In the genomic region with DNA sequence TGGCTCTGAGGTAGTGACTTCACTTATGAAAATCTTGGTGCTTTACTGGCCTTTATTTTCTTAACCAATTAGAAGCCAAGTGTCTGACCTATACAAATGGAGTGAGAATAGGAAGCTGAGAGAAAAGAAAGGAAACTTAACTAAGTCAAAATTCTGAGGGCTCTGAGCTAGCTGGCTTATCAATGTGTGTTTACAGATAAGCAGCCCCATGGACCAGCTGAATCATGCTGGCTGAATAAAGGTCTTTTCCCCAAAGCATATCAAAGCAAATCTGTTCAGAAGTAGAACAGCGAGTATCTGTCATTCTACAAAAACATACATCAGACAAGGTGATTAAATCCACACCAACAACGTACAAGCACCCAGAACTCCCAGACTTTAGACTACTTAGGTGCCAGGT, we compare ENCODE assay signal across 1 cellular context.
TF ChIP-seq lines count a peak whose summit lies in the region.

No MANE protein-coding gene starts in this region.

TF ChIP-seq in GM23338, 12 proteins besides CTCF, POLR2A, EP300 and RAD21 (continued from another document):
- TF ChIP-seq ZNF114 (CRISPR knock-in tag; IDR thresholded peaks at IDR 0.05), result no peak
- TF ChIP-seq, protein P1, sequence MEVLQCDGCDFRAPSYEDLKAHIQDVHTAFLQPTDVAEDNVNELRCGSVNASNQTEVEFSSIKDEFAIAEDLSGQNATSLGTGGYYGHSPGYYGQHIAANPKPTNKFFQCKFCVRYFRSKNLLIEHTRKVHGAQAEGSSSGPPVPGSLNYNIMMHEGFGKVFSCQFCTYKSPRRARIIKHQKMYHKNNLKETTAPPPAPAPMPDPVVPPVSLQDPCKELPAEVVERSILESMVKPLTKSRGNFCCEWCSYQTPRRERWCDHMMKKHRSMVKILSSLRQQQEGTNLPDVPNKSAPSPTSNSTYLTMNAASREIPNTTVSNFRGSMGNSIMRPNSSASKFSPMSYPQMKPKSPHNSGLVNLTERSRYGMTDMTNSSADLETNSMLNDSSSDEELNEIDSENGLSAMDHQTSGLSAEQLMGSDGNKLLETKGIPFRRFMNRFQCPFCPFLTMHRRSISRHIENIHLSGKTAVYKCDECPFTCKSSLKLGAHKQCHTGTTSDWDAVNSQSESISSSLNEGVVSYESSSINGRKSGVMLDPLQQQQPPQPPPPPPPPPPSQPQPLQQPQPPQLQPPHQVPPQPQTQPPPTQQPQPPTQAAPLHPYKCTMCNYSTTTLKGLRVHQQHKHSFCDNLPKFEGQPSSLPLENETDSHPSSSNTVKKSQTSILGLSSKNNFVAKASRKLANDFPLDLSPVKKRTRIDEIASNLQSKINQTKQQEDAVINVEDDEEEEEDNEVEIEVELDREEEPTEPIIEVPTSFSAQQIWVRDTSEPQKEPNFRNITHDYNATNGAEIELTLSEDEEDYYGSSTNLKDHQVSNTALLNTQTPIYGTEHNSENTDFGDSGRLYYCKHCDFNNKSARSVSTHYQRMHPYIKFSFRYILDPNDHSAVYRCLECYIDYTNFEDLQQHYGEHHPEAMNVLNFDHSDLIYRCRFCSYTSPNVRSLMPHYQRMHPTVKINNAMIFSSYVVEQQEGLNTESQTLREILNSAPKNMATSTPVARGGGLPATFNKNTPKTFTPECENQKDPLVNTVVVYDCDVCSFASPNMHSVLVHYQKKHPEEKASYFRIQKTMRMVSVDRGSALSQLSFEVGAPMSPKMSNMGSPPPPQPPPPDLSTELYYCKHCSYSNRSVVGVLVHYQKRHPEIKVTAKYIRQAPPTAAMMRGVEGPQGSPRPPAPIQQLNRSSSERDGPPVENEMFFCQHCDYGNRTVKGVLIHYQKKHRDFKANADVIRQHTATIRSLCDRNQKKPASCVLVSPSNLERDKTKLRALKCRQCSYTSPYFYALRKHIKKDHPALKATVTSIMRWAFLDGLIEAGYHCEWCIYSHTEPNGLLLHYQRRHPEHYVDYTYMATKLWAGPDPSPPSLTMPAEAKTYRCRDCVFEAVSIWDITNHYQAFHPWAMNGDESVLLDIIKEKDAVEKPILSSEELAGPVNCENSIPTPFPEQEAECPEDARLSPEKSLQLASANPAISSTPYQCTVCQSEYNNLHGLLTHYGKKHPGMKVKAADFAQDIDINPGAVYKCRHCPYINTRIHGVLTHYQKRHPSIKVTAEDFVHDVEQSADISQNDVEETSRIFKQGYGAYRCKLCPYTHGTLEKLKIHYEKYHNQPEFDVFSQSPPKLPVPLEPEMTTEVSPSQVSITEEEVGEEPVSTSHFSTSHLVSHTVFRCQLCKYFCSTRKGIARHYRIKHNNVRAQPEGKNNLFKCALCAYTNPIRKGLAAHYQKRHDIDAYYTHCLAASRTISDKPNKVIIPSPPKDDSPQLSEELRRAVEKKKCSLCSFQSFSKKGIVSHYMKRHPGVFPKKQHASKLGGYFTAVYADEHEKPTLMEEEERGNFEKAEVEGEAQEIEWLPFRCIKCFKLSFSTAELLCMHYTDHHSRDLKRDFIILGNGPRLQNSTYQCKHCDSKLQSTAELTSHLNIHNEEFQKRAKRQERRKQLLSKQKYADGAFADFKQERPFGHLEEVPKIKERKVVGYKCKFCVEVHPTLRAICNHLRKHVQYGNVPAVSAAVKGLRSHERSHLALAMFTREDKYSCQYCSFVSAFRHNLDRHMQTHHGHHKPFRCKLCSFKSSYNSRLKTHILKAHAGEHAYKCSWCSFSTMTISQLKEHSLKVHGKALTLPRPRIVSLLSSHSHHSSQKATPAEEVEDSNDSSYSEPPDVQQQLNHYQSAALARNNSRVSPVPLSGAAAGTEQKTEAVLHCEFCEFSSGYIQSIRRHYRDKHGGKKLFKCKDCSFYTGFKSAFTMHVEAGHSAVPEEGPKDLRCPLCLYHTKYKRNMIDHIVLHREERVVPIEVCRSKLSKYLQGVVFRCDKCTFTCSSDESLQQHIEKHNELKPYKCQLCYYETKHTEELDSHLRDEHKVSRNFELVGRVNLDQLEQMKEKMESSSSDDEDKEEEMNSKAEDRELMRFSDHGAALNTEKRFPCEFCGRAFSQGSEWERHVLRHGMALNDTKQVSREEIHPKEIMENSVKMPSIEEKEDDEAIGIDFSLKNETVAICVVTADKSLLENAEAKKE (CRISPR knock-in tag; IDR thresholded peaks at IDR 0.05), result no peak
- no peak for TF ChIP-seq EZH2phosphoT487 (IDR thresholded peaks at IDR 0.05; ENCODE audit: unreplicated experiment)
- TF ChIP-seq, protein P2, sequence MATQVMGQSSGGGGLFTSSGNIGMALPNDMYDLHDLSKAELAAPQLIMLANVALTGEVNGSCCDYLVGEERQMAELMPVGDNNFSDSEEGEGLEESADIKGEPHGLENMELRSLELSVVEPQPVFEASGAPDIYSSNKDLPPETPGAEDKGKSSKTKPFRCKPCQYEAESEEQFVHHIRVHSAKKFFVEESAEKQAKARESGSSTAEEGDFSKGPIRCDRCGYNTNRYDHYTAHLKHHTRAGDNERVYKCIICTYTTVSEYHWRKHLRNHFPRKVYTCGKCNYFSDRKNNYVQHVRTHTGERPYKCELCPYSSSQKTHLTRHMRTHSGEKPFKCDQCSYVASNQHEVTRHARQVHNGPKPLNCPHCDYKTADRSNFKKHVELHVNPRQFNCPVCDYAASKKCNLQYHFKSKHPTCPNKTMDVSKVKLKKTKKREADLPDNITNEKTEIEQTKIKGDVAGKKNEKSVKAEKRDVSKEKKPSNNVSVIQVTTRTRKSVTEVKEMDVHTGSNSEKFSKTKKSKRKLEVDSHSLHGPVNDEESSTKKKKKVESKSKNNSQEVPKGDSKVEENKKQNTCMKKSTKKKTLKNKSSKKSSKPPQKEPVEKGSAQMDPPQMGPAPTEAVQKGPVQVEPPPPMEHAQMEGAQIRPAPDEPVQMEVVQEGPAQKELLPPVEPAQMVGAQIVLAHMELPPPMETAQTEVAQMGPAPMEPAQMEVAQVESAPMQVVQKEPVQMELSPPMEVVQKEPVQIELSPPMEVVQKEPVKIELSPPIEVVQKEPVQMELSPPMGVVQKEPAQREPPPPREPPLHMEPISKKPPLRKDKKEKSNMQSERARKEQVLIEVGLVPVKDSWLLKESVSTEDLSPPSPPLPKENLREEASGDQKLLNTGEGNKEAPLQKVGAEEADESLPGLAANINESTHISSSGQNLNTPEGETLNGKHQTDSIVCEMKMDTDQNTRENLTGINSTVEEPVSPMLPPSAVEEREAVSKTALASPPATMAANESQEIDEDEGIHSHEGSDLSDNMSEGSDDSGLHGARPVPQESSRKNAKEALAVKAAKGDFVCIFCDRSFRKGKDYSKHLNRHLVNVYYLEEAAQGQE (IDR thresholded peaks at IDR 0.05; ENCODE audit: unreplicated experiment), result no peak
- TF ChIP-seq POLR2AphosphoS5 (IDR thresholded peaks at IDR 0.05; ENCODE audit: low read depth), result no peak
- no peak for TF ChIP-seq STAT1 (IDR thresholded peaks at IDR 0.05; ENCODE audit: unreplicated experiment)
- TF ChIP-seq EZH2 (IDR thresholded peaks at IDR 0.05; ENCODE audit: low read depth, unreplicated experiment), result no peak
